Comparison of ENCODE assay signal across 10 cellular contexts in genomic region chr9:37146372-37146771, GRCh38. TPM values are rescaled to one million over a fixed set of nuclear protein-coding genes. Genes with fewer than 3 reads are reported as not detected.
A peak's percentile ranks its signal among the peaks of the same experiment; 100 is the strongest.
DNase-seq lines count a peak whose midpoint lies in the region; ATAC-seq and TF ChIP-seq lines count a peak whose summit lies in the region.
"Had no signal": no experiment of that assay in that cellular context is flagged by ENCODE, and none has a peak within 500 bp of the region (broad histone marks: within the 10 kb centered on the region; RNA-seq: fewer than 3 reads in every experiment).

No MANE protein-coding gene starts in this region.

- intact Hi-C loops in activated T-helper 1 cell treated with anti-CD3 and anti-CD28 coated beads, Interleukin-12 subunit alpha, Interleukin-12 subunit beta, Interleukin-2, Interleukin-4 antibody, amounts not matched to agents 30 ng/mL and 10 ng/mL and 1 ng/mL, durations not matched to agents 14 hours and 24 hours and 36 hours (cut with micrococcal nuclease): loop anchor here (2.0 to 5.0 kb wide), 2 partner anchors 41 to 54 kb away; no protein-coding TSS in a partner anchor
- intact Hi-C loops in spleen (cut with DNase I; ENCODE audit: low total_unique reads): no loop called here
- intact Hi-C loops in left ventricle myocardium superior (cut with micrococcal nuclease): no loop called here

- H3K36me3 Mint-ChIP-seq in activated T-helper 1 cell treated with anti-CD3 and anti-CD28 coated beads, Interleukin-12 subunit alpha, Interleukin-12 subunit beta, Interleukin-2, Interleukin-4 antibody, amounts not matched to agents 30 ng/mL and 10 ng/mL and 1 ng/mL, durations not matched to agents 14 hours and 24 hours and 36 hours (ENCODE audit: low read depth): peaks cover 16% of the 10 kb centered on the region

- no peaks in the 10 kb centered on the region for H3K9me3 ChIP-seq in spleen
- H3K9me3 ChIP-seq: A549 had no signal

- TF ChIP-seq CTCF in spleen (IDR thresholded peaks at IDR 0.05 in 8 of 11, conservative IDR thresholded peaks at IDR 0.05 in 3 of 11): no peak
- TF ChIP-seq CTCF in GM10266 (IDR thresholded peaks at IDR 0.05; ENCODE audit: control insufficient read depth, insufficient read depth, low read depth, missing control alignments): no peak

- H3K4me1 ChIP-seq in spleen: peaks cover 19 to 93% (median 39%) of the 10 kb centered on the region in 6 donors

- no peaks in the 10 kb centered on the region for H3K27me3 ChIP-seq in spleen (replicated peaks in 1 of 7)
- H3K27me3 ChIP-seq: cardiac muscle cell had no signal

- H3K4me1 Mint-ChIP-seq in activated T-helper 1 cell treated with anti-CD3 and anti-CD28 coated beads, Interleukin-12 subunit alpha, Interleukin-12 subunit beta, Interleukin-2, Interleukin-4 antibody, amounts not matched to agents 30 ng/mL and 10 ng/mL and 1 ng/mL, durations not matched to agents 14 hours and 24 hours and 36 hours (ENCODE audit: low read depth): peaks cover 23% of the 10 kb centered on the region

- ATAC-seq in activated CD4-positive, CD25-positive, alpha-beta regulatory T cell treated with anti-CD3 and anti-CD28 coated beads, Interleukin-2, amount 50 U/mL, for 24 hours: peak; percentile 24 to 32
- ATAC-seq in HG03469 (IDR thresholded peaks at IDR 0.05; ENCODE audit: unreplicated experiment) (peak; percentile 41), left ventricle myocardium superior (no peak)
- ATAC-seq: A549 had no signal

- peak overlapping the region in 2 of 8 donors; percentile 7 to 20 for H3K4me3 ChIP-seq in spleen
- H3K4me3 ChIP-seq: A549, cardiac muscle cell had no signal

- H3K36me3 ChIP-seq in spleen: peaks cover 0 to 4% (median 0%) of the 10 kb centered on the region in 6 donors
- H3K36me3 ChIP-seq: cardiac muscle cell had no signal

- H3K27me3 Mint-ChIP-seq in activated T-helper 1 cell treated with anti-CD3 and anti-CD28 coated beads, Interleukin-12 subunit alpha, Interleukin-12 subunit beta, Interleukin-2, Interleukin-4 antibody, amounts not matched to agents 30 ng/mL and 10 ng/mL and 1 ng/mL, durations not matched to agents 14 hours and 24 hours and 36 hours (ENCODE audit: insufficient read depth): no peaks in the 10 kb centered on the region

- DNase-seq in activated CD4-positive, CD25-positive, alpha-beta regulatory T cell treated with anti-CD3 and anti-CD28 coated beads, Interleukin-2, amount 50 U/mL, for 72 hours: no peak
- no peak for DNase-seq in activated T-helper 1 cell treated with anti-CD3 and anti-CD28 coated beads, Interleukin-12 subunit alpha, Interleukin-12 subunit beta, Interleukin-2, Interleukin-4 antibody, amounts not matched to agents 30 ng/mL and 10 ng/mL and 1 ng/mL, durations not matched to agents 14 hours and 24 hours and 36 hours (ENCODE audit: low spot score)
- DNase-seq in spleen (no peak), left ventricle myocardium superior (no peak), GM10266 (ENCODE audit: extremely low spot score) (no peak)
- no peak for DNase-seq in stimulated activated CD4-positive, alpha-beta T cell treated with anti-CD3 and anti-CD28 coated beads, Interleukin-15, amount 100 ng/mL, for 24 hours

- peak overlapping the region; percentile 59 to 82 (median 79) for H3K27ac ChIP-seq in spleen
- H3K27ac ChIP-seq: A549, cardiac muscle cell had no signal

- peak overlapping the region; percentile 21 for H3K27ac Mint-ChIP-seq in activated T-helper 1 cell treated with anti-CD3 and anti-CD28 coated beads, Interleukin-12 subunit alpha, Interleukin-12 subunit beta, Interleukin-2, Interleukin-4 antibody, amounts not matched to agents 30 ng/mL and 10 ng/mL and 1 ng/mL, durations not matched to agents 14 hours and 24 hours and 36 hours

- H3K4me3 Mint-ChIP-seq in activated T-helper 1 cell treated with anti-CD3 and anti-CD28 coated beads, Interleukin-12 subunit alpha, Interleukin-12 subunit beta, Interleukin-2, Interleukin-4 antibody, amounts not matched to agents 30 ng/mL and 10 ng/mL and 1 ng/mL, durations not matched to agents 14 hours and 24 hours and 36 hours: peak overlapping the region; percentile 34

- H3K9me3 Mint-ChIP-seq in activated T-helper 1 cell treated with anti-CD3 and anti-CD28 coated beads, Interleukin-12 subunit alpha, Interleukin-12 subunit beta, Interleukin-2, Interleukin-4 antibody, amounts not matched to agents 30 ng/mL and 10 ng/mL and 1 ng/mL, durations not matched to agents 14 hours and 24 hours and 36 hours: no peaks in the 10 kb centered on the region

- no peak for TF ChIP-seq POLR2A in spleen (IDR thresholded peaks at IDR 0.05)

- 0 to 6% (median 1%) methylated on average over 2 of the region's 2 CpGs for WGBS in spleen, 5 donors

RNA-seq across cellular contexts. Expression of gene ZCCHC7, which starts 26.0 kb away (rescaled TPM):
- 22.1 and 26.0 TPM in 2 replicates for total RNA-seq in activated T-helper 1 cell treated with anti-CD3 and anti-CD28 coated beads, Interleukin-12 subunit alpha, Interleukin-12 subunit beta, Interleukin-2, Interleukin-4 antibody, amounts not matched to agents 30 ng/mL and 10 ng/mL and 1 ng/mL, durations not matched to agents 14 hours and 24 hours and 36 hours
- 10 to 100 TPM; 31.9 to 50.6 (median 40.3) TPM for total RNA-seq in spleen
- 10 to 100 TPM; 17.0 to 31.1 (median 26.1) TPM for polyA plus RNA-seq in spleen
- 9.0 TPM for total RNA-seq in left ventricle myocardium superior
